ENCODE assay signal across 11 cellular contexts in genomic region chr7:24894670-24895221, GRCh38.
DNase-seq lines count a peak whose midpoint lies in the region; ATAC-seq, FAIRE-seq and TF ChIP-seq lines count a peak whose summit lies in the region.
"Had no signal": no experiment of that assay in that cellular context is flagged by ENCODE, and none has a peak within 500 bp of the region (broad histone marks: within the 10 kb centered on the region; RNA-seq: fewer than 3 reads in every experiment).

No MANE protein-coding gene starts in this region.

- TF ChIP-seq EP300 in HepG2 (IDR thresholded peaks at IDR 0.05; ENCODE audit: low read depth in 2 of 2, low read length in 2 of 2) (no peak), HepG2 (CRISPR knock-in tag; IDR thresholded peaks at IDR 0.05; ENCODE audit: borderline replicate concordance) (no peak), stomach (IDR thresholded peaks at IDR 0.05) (no peak)

- H3K4ac ChIP-seq in IMR-90 (ENCODE audit: low read depth, low read length), result no peak overlapping the region

- H3K36me3 Mint-ChIP-seq in CD4-positive, CD25-positive, alpha-beta regulatory T cell, result peaks cover 13% of the 10 kb centered on the region

- CTCF ChIA-PET in IMR-90 (lab: Yijun Ruan, JAX), result no interaction called here
- CTCF ChIA-PET in HepG2 (lab: Yijun Ruan, JAX; ENCODE audit: low intra/inter-chr PET ratio, low total read pairs), result interaction anchor here (1.2 to 1.8 kb wide), 4 partner anchors 74 to 199 kb away, joined by 3 to 8 read pairs (median 6); partner anchors contain the start of gene OSBPL3

- in situ Hi-C loops in IMR-90 (cut with MboI; ENCODE audit: low sequenced_read_pairs) (no loop called here), brain microvascular endothelial cell (cut with HindIII; ENCODE audit: low pct_ligation_motif_present, low sequenced_read_pairs) (no loop called here), HepG2 (cut with HindIII; ENCODE audit: extremely low pct_ligation_motif_present, low pct_unique_long_range_greater_than_20kb) (loop anchor here (10.0 kb wide), 1 partner anchor 200 kb away; no protein-coding TSS in a partner anchor)

- no peak overlapping the region for H3K4me3 Mint-ChIP-seq in CD4-positive, CD25-positive, alpha-beta regulatory T cell

- BruUV-seq in IMR-90 (replicated peaks; lab: Mats Ljungman, UMichigan), result no TSS peak
- BruUV-seq in HepG2 (replicated peaks; lab: Mats Ljungman, UMichigan), result no TSS peak

- H3K56ac ChIP-seq in IMR-90 (ENCODE audit: extremely low read depth, insufficient read depth, low read length), result no peak overlapping the region

- no CpG with 5 or more reads among the region's 5 CpGs for WGBS in IMR-90 (ENCODE audit: extremely low coverage in 2 of 2, insufficient read length in 1 of 2), 2 experiments
- WGBS in HepG2 (ENCODE audit: low lambda C conversion rate), result 82% methylated on average over 5 of the region's 5 CpGs
- WGBS in stomach, 5 donors, result 55 to 83% (median 62%) methylated on average over 5 of the region's 5 CpGs

- no peak overlapping the region for H4K5ac ChIP-seq in IMR-90 (ENCODE audit: low read depth, low read length)

- H4K91ac ChIP-seq in IMR-90 (ENCODE audit: insufficient read depth, low read depth, low read length), result no peak overlapping the region

- H4K20me1 ChIP-seq in IMR-90 (ENCODE audit: insufficient read depth, low read length) (peaks cover 21% of the 10 kb centered on the region), HepG2 (ENCODE audit: insufficient read depth, low read length) (no peaks in the 10 kb centered on the region)

- H2BK5ac ChIP-seq in IMR-90 (ENCODE audit: low read depth, low read length, poor library complexity, severe bottlenecking), result no peak overlapping the region

- H3K9me3 Mint-ChIP-seq in CD4-positive, CD25-positive, alpha-beta regulatory T cell, result no peaks in the 10 kb centered on the region

- H3K14ac ChIP-seq in IMR-90 (replicated peaks; ENCODE audit: low read depth, low read length), result no peak overlapping the region; the same call in 1 of the 2 replicates

- POLR2A ChIA-PET in IMR-90 (lab: Charles Lee; ENCODE audit: unreplicated experiment) (no interaction called here), HepG2 (lab: Yijun Ruan, JAX) (no interaction called here)

- peaks cover 5% of the 10 kb centered on the region for H3K36me3 ChIP-seq in CD4-positive, CD25-positive, alpha-beta regulatory T cell (ENCODE audit: control insufficient read depth, insufficient read depth, low read length)
- peaks cover 4% of the 10 kb centered on the region; the same call in 1 of the 2 replicates for H3K36me3 ChIP-seq in IMR-90 (ENCODE audit: control insufficient read depth, insufficient read depth, low read length)
- H3K36me3 ChIP-seq in brain microvascular endothelial cell (replicated peaks), result no peaks in the 10 kb centered on the region
- H3K36me3 ChIP-seq in HepG2 (replicated peaks in 1 of 2; ENCODE audit: control insufficient read depth in 1 of 2, insufficient read depth in 2 of 2, low read length in 2 of 2), result peaks cover 2 to 4% of the 10 kb centered on the region in 2 experiments; a peak in 2 of 5 replicates
- H3K36me3 ChIP-seq in stomach, result no peaks in the 10 kb centered on the region

- TF ChIP-seq RAD21 in IMR-90 (IDR thresholded peaks at IDR 0.05; ENCODE audit: low read length) (peak; percentile 51), HepG2 (CRISPR knock-in tag; IDR thresholded peaks at IDR 0.05) (0 out of 2 replicates have a peak, but pooled peaks have one; percentile 28)

- dilution Hi-C loops in IMR-90 (cut with HindIII; ENCODE audit: low sequenced_read_pairs, unreplicated experiment), result no loop called here

- no peak overlapping the region for H2BK20ac ChIP-seq in IMR-90 (ENCODE audit: low read depth, low read length)

- no peak overlapping the region for H3K27ac ChIP-seq in CD4-positive, CD25-positive, alpha-beta regulatory T cell (ENCODE audit: insufficient read depth, low read length, poor library complexity, severe bottlenecking)
- no peak overlapping the region for H3K27ac ChIP-seq in IMR-90 (ENCODE audit: insufficient read depth, low read length)
- no peak overlapping the region for H3K27ac ChIP-seq in brain microvascular endothelial cell
- H3K27ac ChIP-seq in HepG2 (ENCODE audit: extremely low read length, insufficient read depth, low read length), result no peak overlapping the region
- no peak overlapping the region for H3K27ac ChIP-seq in stomach

- H3K79me1 ChIP-seq in IMR-90 (ENCODE audit: low read depth in 1 of 2, low read length in 2 of 2), result peaks cover 32 to 68% of the 10 kb centered on the region in 2 experiments

- no peak for FAIRE-seq in HepG2 (lab: Jason Lieb, UNC)

- H2BK120ac ChIP-seq in IMR-90 (ENCODE audit: low read depth, low read length), result no peak overlapping the region

- TF ChIP-seq CTCF in IMR-90 (conservative IDR thresholded peaks at IDR 0.05; ENCODE audit: low read depth, low read length) (peak; percentile 43), brain microvascular endothelial cell (IDR thresholded peaks at IDR 0.05; ENCODE audit: low read depth, low read length, missing control alignments) (peak; percentile 66), HepG2 (CRISPR knock-in tag; IDR thresholded peaks at IDR 0.05) (peak; percentile 50), stomach (IDR thresholded peaks at IDR 0.05) (peak in 1 of 7 experiments; percentile 24), GM10266 (IDR thresholded peaks at IDR 0.05; ENCODE audit: control insufficient read depth, insufficient read depth, low read depth, missing control alignments) (no peak)

- intact Hi-C loops in IMR-90 (cut with micrococcal nuclease), result loop anchor here (1.0 to 10.0 kb wide), 2 partner anchors 180 to 199 kb away; no protein-coding TSS in a partner anchor
- intact Hi-C loops in HepG2 (cut with micrococcal nuclease; ENCODE audit: unreplicated experiment), result loop anchor here (2.0 kb wide), 2 partner anchors 176 to 200 kb away; no protein-coding TSS in a partner anchor
- intact Hi-C loops in stomach (cut with DNase I; ENCODE audit: low total_unique reads), result no loop called here

- H4K8ac ChIP-seq in IMR-90 (ENCODE audit: low read depth in 2 of 2, low read length in 2 of 2), result no peak overlapping the region

- H3K18ac ChIP-seq in IMR-90 (ENCODE audit: low read depth, low read length), result no peak overlapping the region

- H3K9ac ChIP-seq in IMR-90 (ENCODE audit: low read depth, low read length) (no peak overlapping the region), HepG2 (ENCODE audit: insufficient read depth, low read depth, low read length) (no peak overlapping the region)

- H3K27me3 ChIP-seq in CD4-positive, CD25-positive, alpha-beta regulatory T cell (ENCODE audit: control insufficient read depth, insufficient read depth, low read length), result no peaks in the 10 kb centered on the region
- H3K27me3 ChIP-seq in IMR-90 (ENCODE audit: control insufficient read depth, insufficient read depth, low read length) (no peaks in the 10 kb centered on the region), brain microvascular endothelial cell (replicated peaks) (no peaks in the 10 kb centered on the region), HepG2 (ENCODE audit: control insufficient read depth in 1 of 2, insufficient read depth in 2 of 2, low read length in 2 of 2) (no peaks in the 10 kb centered on the region), stomach (no peaks in the 10 kb centered on the region)

- no peak for DNase-seq in CD4-positive, CD25-positive, alpha-beta regulatory T cell
- no peak for DNase-seq in IMR-90
- DNase-seq in brain microvascular endothelial cell, result no peak
- no peak for DNase-seq in HepG2 (ENCODE audit: low spot score)
- no peak for DNase-seq in A172 (ENCODE audit: low spot score)
- DNase-seq in stomach, result no peak
- no peak for DNase-seq in GM10266 (ENCODE audit: extremely low spot score)
- DNase-seq in amniotic stem cell (lab: John Stamatoyannopoulos, UW), result no peak
- DNase-seq: left colon, NCI-H1436, SHP77 had no signal

- TF ChIP-seq POLR2A in IMR-90 (IDR thresholded peaks at IDR 0.05; ENCODE audit: low read depth, low read length), result no peak
- no peak for TF ChIP-seq POLR2A in HepG2 (IDR thresholded peaks at IDR 0.05; ENCODE audit: insufficient read depth in 1 of 2, low read depth in 2 of 2, low read length in 2 of 2)
- no peak for TF ChIP-seq POLR2A in stomach (IDR thresholded peaks at IDR 0.05)

- H2AFZ ChIP-seq in IMR-90 (replicated peaks; ENCODE audit: low read length, poor library complexity) (no peak overlapping the region), HepG2 (ENCODE audit: low read length) (no peak overlapping the region)

- no peak overlapping the region for H2AK5ac ChIP-seq in IMR-90 (ENCODE audit: low read depth, low read length)

- no peaks in the 10 kb centered on the region for H3K9me3 ChIP-seq in CD4-positive, CD25-positive, alpha-beta regulatory T cell (ENCODE audit: control insufficient read depth in 2 of 2, low read length in 2 of 2)
- H3K9me3 ChIP-seq in IMR-90 (ENCODE audit: control insufficient read depth, insufficient read depth, low read length) (no peaks in the 10 kb centered on the region), HepG2 (ENCODE audit: low read length) (no peaks in the 10 kb centered on the region), stomach (no peaks in the 10 kb centered on the region)

- no peak overlapping the region for H3K4me3 ChIP-seq in CD4-positive, CD25-positive, alpha-beta regulatory T cell (ENCODE audit: low read depth, low read length)
- H3K4me3 ChIP-seq in IMR-90 (ENCODE audit: insufficient read depth, low read depth, low read length), result no peak overlapping the region
- H3K4me3 ChIP-seq in brain microvascular endothelial cell (ENCODE audit: low read depth, low read length), result no peak overlapping the region
- no peak overlapping the region for H3K4me3 ChIP-seq in HepG2 (replicated peaks in 1 of 3; ENCODE audit: insufficient read depth in 1 of 3, low read depth in 2 of 3, low read length in 3 of 3)
- no peak overlapping the region for H3K4me3 ChIP-seq in stomach

- H3K4me2 ChIP-seq in IMR-90 (ENCODE audit: low read depth, low read length), result no peak overlapping the region
- H3K4me2 ChIP-seq in HepG2 (ENCODE audit: low read depth, low read length), result no peak overlapping the region

- H2BK15ac ChIP-seq in IMR-90 (ENCODE audit: low read depth, low read length), result no peak overlapping the region

- 0 out of 2 replicates have a peak overlapping the region, but pooled peaks have one; percentile 40 for H3K23ac ChIP-seq in IMR-90 (ENCODE audit: low read depth, low read length)

- H2AK9ac ChIP-seq in IMR-90 (replicated peaks; ENCODE audit: low read depth, low read length, poor library complexity), result no peak overlapping the region

- H3K27me3 Mint-ChIP-seq in CD4-positive, CD25-positive, alpha-beta regulatory T cell, result no peaks in the 10 kb centered on the region

- peaks cover 23% of the 10 kb centered on the region for H3K9me1 ChIP-seq in IMR-90 (ENCODE audit: insufficient read depth, low read length)

- peaks cover 20% of the 10 kb centered on the region for H3K4me1 ChIP-seq in CD4-positive, CD25-positive, alpha-beta regulatory T cell (ENCODE audit: control insufficient read depth, insufficient read depth, low read length, poor library complexity, severe bottlenecking)
- H3K4me1 ChIP-seq in IMR-90 (ENCODE audit: control insufficient read depth, insufficient read depth, low read length) (peaks cover 5% of the 10 kb centered on the region; the same call in 1 of the 2 replicates), HepG2 (ENCODE audit: insufficient read depth, low read length) (no peaks in the 10 kb centered on the region), stomach (peaks cover 0 to 7% (median 0%) of the 10 kb centered on the region in 4 donors)

- peaks cover 17% of the 10 kb centered on the region for H3K79me2 ChIP-seq in HepG2 (ENCODE audit: insufficient read depth, low read length)

- peaks cover 32 to 59% (median 43%) of the 10 kb centered on the region in 4 donors for H3K4me1 Mint-ChIP-seq in CD4-positive, CD25-positive, alpha-beta regulatory T cell

- ATAC-seq in CD4-positive, CD25-positive, alpha-beta regulatory T cell (ENCODE audit: low read depth in 2 of 2), result no peak
- ATAC-seq in IMR-90 (ENCODE audit: low read depth) (no peak; the same call in 1 of the 2 replicates), HepG2 (peak; percentile 71)
- ATAC-seq: left colon had no signal

- H3K27ac Mint-ChIP-seq in CD4-positive, CD25-positive, alpha-beta regulatory T cell, result peak overlapping the region in 2 of 3 donors; percentile 14 to 78
